ENCODE assay signal across 8 cellular contexts in genomic region chr2:241271641-241272297, GRCh38. TPM values are rescaled to one million over a fixed set of nuclear protein-coding genes. Genes with fewer than 3 reads are reported as not detected.
DNase-seq lines count a peak whose midpoint lies in the region; ATAC-seq lines count a peak whose summit lies in the region.

No MANE protein-coding gene starts in this region.

- no peaks in the 10 kb centered on the region for H3K27me3 Mint-ChIP-seq in dendritic cell treated with granulocyte-macrophage colony-stimulating factor and Interleukin-4, amounts not matched to agents 40 ng/mL and 50 ng/mL, for 4 days

- peak overlapping the region; percentile 81 for H3K4me3 Mint-ChIP-seq in dendritic cell treated with granulocyte-macrophage colony-stimulating factor and Interleukin-4, amounts not matched to agents 40 ng/mL and 50 ng/mL, for 4 days

- H3K9me3 Mint-ChIP-seq in dendritic cell treated with granulocyte-macrophage colony-stimulating factor and Interleukin-4, amounts not matched to agents 40 ng/mL and 50 ng/mL, for 4 days, result no peaks in the 10 kb centered on the region

- peak; percentile 64 for DNase-seq in COLO829 (ENCODE audit: low spot score)
- DNase-seq in M059J (ENCODE audit: low read depth), result peak; percentile 75
- peak; percentile 52 for DNase-seq in activated CD4-positive, alpha-beta T cell treated with anti-CD3 and anti-CD28 coated beads, Interleukin-2, amount 50 U/mL, for 1 hour
- peak; percentile 92 for DNase-seq in left lobe of liver (ENCODE audit: low spot score)
- peak; percentile 20 to 36 (median 30) for DNase-seq in stimulated activated CD4-positive, alpha-beta T cell treated with anti-CD3 and anti-CD28 coated beads, Interleukin-1b, Interleukin-23, amount 100 ng/mL, for 24 hours (ENCODE audit: low read depth in 4 of 4, low spot score in 1 of 4)

- ATAC-seq in GM21576 (IDR thresholded peaks at IDR 0.05; ENCODE audit: unreplicated experiment) (peak; percentile 46), left lobe of liver (peak; percentile 83), GM21737 (IDR thresholded peaks at IDR 0.05; ENCODE audit: unreplicated experiment) (no peak)

- peaks cover 65% of the 10 kb centered on the region for H3K4me1 Mint-ChIP-seq in dendritic cell treated with granulocyte-macrophage colony-stimulating factor and Interleukin-4, amounts not matched to agents 40 ng/mL and 50 ng/mL, for 4 days (ENCODE audit: low read depth)

- peaks cover 50% of the 10 kb centered on the region for H3K36me3 Mint-ChIP-seq in dendritic cell treated with granulocyte-macrophage colony-stimulating factor and Interleukin-4, amounts not matched to agents 40 ng/mL and 50 ng/mL, for 4 days (ENCODE audit: low read depth)

- peak overlapping the region; percentile 86 for H3K27ac Mint-ChIP-seq in dendritic cell treated with granulocyte-macrophage colony-stimulating factor and Interleukin-4, amounts not matched to agents 40 ng/mL and 50 ng/mL, for 4 days

- intact Hi-C loops in dendritic cell treated with granulocyte-macrophage colony-stimulating factor and Interleukin-4, amounts not matched to agents 40 ng/mL and 50 ng/mL, for 4 days (cut with micrococcal nuclease), result loop anchor here (2.0 kb wide), 1 partner anchor 45 kb away; no protein-coding TSS in a partner anchor

RNA-seq across cellular contexts. Expression of gene HDLBP, which starts 43.7 kb away (rescaled TPM):
- total RNA-seq in M059J (2014; rRNA removed; shearing (Covaris generic)), result 233 and 426 TPM in 2 replicates
- total RNA-seq in left lobe of liver, result 490 TPM

RNA-seq across cellular contexts. Expression of gene SEPTIN2, which starts 44.0 kb away (rescaled TPM):
- 234 and 310 TPM in 2 replicates for total RNA-seq in M059J (2014; rRNA removed; shearing (Covaris generic))
- 74.5 TPM for total RNA-seq in left lobe of liver

Comparison
In these comparisons a context has a peak if more than half of its experiments do, and no peak if none do; other contexts are left out.
1. DNase-seq: peak in every context shown above with its lines; median percentile 92 in left lobe of liver; 75 in M059J; 64 in COLO829; 52 in activated CD4-positive, alpha-beta T cell treated with anti-CD3 and anti-CD28 coated beads, Interleukin-2, amount 50 U/mL, for 1 hour; 30 in stimulated activated CD4-positive, alpha-beta T cell treated with anti-CD3 and anti-CD28 coated beads, Interleukin-1b, Interleukin-23, amount 100 ng/mL, for 24 hours.